Comparison of ENCODE assay signal across 1 cellular context in the genomic region with DNA sequence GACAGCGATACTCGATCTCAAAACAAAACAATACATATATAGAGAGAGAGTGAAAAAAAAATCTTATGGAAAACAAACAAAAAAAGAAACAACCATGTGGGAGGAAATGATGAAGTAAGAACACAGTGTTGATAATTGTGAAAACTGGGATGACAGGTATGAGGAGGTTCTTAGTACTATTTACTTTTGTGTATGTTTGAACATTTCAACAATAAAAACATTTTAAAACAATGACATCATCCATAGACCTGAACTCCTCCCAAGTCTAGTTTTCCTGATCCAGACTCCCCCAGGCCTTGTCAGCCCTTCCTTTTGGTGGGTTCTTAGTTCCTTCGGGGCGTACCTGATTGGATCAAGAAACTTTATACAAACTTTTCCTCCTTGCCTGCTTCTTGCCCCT.
TF ChIP-seq lines count a peak whose summit lies in the region.

No MANE protein-coding gene starts in this region.

TF ChIP-seq in HEK293, 187 proteins besides CTCF, POLR2A, EP300 and RAD21 (continued from another document):
- peak; percentile 25; the same call in 1 of the 2 replicates for TF ChIP-seq ZNF629 (tag by site-specific recombination; IDR thresholded peaks at IDR 0.05)
- TF ChIP-seq ZNF2 (tag by site-specific recombination; IDR thresholded peaks at IDR 0.05): no peak
- TF ChIP-seq ZNF23 (tag by site-specific recombination; IDR thresholded peaks at IDR 0.05; ENCODE audit: borderline replicate concordance): no peak
- no peak for TF ChIP-seq ZNF423 (tag by site-specific recombination; IDR thresholded peaks at IDR 0.05)
- no peak for TF ChIP-seq ZNF830 (tag by site-specific recombination; IDR thresholded peaks at IDR 0.05; ENCODE audit: low read depth)
